ENCODE assay signal across 16 cellular contexts in the genomic region with DNA sequence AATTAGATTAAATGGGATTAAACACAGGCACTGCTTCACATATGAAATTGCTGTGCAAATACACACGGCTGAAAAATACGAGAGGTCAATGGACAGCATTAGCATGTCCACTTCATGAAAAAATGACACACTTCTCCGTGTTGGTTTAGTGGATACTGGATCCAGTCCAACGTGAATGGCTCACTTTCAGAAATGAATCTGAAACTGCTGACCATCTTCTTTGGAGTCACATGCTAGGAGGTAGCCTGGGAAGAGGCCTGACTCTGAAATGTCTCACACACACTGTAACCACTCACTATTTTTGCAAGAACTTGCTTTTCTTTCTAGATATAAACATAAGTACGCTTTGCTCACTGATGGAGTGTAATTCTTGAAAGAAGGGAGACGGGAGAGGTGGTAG.
DNase-seq lines count a peak whose midpoint lies in the region; ATAC-seq and TF ChIP-seq lines count a peak whose summit lies in the region.
"Had no signal": no experiment of that assay in that cellular context is flagged by ENCODE, and none has a peak within 500 bp of the region (broad histone marks: within the 10 kb centered on the region; RNA-seq: fewer than 3 reads in every experiment).

No MANE protein-coding gene starts in this region.

- no peaks in the 10 kb centered on the region for H3K36me3 Mint-ChIP-seq in stimulated activated effector memory CD8-positive, alpha-beta T cell treated with anti-CD3 and anti-CD28 coated beads, Interleukin-12 subunit alpha, Interleukin-12 subunit beta, amount 100 ng/mL, for 72 hours
- H3K36me3 Mint-ChIP-seq: activated CD8-positive, alpha-beta memory T cell treated with anti-CD3 and anti-CD28 coated beads, Interleukin-2, amount 10 ng/mL, durations not matched to agents 7 days and 5 days had no signal

- no peaks in the 10 kb centered on the region for H3K27me3 ChIP-seq in adipocyte (replicated peaks; ENCODE audit: control insufficient read depth, insufficient read depth, low read length)
- H3K27me3 ChIP-seq: spleen had no signal

- H3K4me3 ChIP-seq in adipocyte (ENCODE audit: low read length) (no peak overlapping the region), foreskin fibroblast (ENCODE audit: low read depth in 1 of 2, low read length in 2 of 2) (no peak overlapping the region)
- H3K4me3 ChIP-seq: spleen had no signal

- no peak overlapping the region for H3K4me3 Mint-ChIP-seq in stimulated activated effector memory CD8-positive, alpha-beta T cell treated with anti-CD3 and anti-CD28 coated beads, Interleukin-12 subunit alpha, Interleukin-12 subunit beta, amount 100 ng/mL, for 72 hours
- H3K4me3 Mint-ChIP-seq: activated CD8-positive, alpha-beta memory T cell treated with anti-CD3 and anti-CD28 coated beads, Interleukin-2, amount 10 ng/mL, durations not matched to agents 7 days and 5 days; central memory CD8-positive, alpha-beta T cell; memory B cell had no signal

- DNase-seq in NCI-H146 (lab: John Stamatoyannopoulos, UW) (peak; percentile 32), NCI-H146 treated with DMSO at 0.1 percent for 48 hours (lab: John Stamatoyannopoulos, UW; ENCODE audit: unreplicated experiment) (no peak), adipocyte (ENCODE audit: low read depth) (peak; percentile 42), foreskin fibroblast (peak; percentile 33 to 71), globus pallidus (ENCODE audit: low spot score) (no peak), SHP77 (lab: John Stamatoyannopoulos, UW) (no peak)
- no peak for DNase-seq in stimulated activated effector memory CD8-positive, alpha-beta T cell treated with anti-CD3 and anti-CD28 coated beads, Interleukin-12 subunit alpha, Interleukin-12 subunit beta, amount 100 ng/mL, for 72 hours (ENCODE audit: low spot score in 2 of 2)
- DNase-seq in stimulated activated CD4-positive, alpha-beta T cell treated with anti-CD3 and anti-CD28 coated beads, Interleukin-15, amount 100 ng/mL, for 24 hours, result no peak
- DNase-seq: activated CD4-positive, CD25-positive, alpha-beta regulatory T cell; activated CD8-positive, alpha-beta memory T cell treated with anti-CD3 and anti-CD28 coated beads, Interleukin-2, amount 10 ng/mL, durations not matched to agents 7 days and 5 days; activated naive CD4-positive, alpha-beta T cell treated with Interleukin-2 at 50 U/mL for 16 hours; NCI-H2107; spleen; SW 1271 had no signal

- H3K27ac Mint-ChIP-seq in stimulated activated effector memory CD8-positive, alpha-beta T cell treated with anti-CD3 and anti-CD28 coated beads, Interleukin-12 subunit alpha, Interleukin-12 subunit beta, amount 100 ng/mL, for 72 hours, result peak overlapping the region; percentile 26
- H3K27ac Mint-ChIP-seq: activated CD8-positive, alpha-beta memory T cell treated with anti-CD3 and anti-CD28 coated beads, Interleukin-2, amount 10 ng/mL, durations not matched to agents 7 days and 5 days; memory B cell had no signal

- no peak for TF ChIP-seq CTCF in foreskin fibroblast (IDR thresholded peaks at IDR 0.05; ENCODE audit: low read depth, low read length)

- peaks cover 6% of the 10 kb centered on the region for H3K4me1 ChIP-seq in adipocyte (ENCODE audit: control insufficient read depth, insufficient read depth, low read length)
- H3K4me1 ChIP-seq: spleen had no signal

- no peaks in the 10 kb centered on the region for H3K9me3 ChIP-seq in adipocyte (ENCODE audit: control insufficient read depth, low read length)
- H3K9me3 ChIP-seq: spleen had no signal

- no peaks in the 10 kb centered on the region for H3K9me3 Mint-ChIP-seq in stimulated activated effector memory CD8-positive, alpha-beta T cell treated with anti-CD3 and anti-CD28 coated beads, Interleukin-12 subunit alpha, Interleukin-12 subunit beta, amount 100 ng/mL, for 72 hours
- H3K9me3 Mint-ChIP-seq: central memory CD8-positive, alpha-beta T cell; memory B cell had no signal

- H3K36me3 ChIP-seq in adipocyte (ENCODE audit: control insufficient read depth, insufficient read depth, low read length, severe bottlenecking), result no peaks in the 10 kb centered on the region

- ATAC-seq in stimulated activated effector memory CD8-positive, alpha-beta T cell treated with anti-CD3 and anti-CD28 coated beads, Interleukin-12 subunit alpha, Interleukin-12 subunit beta, amount 100 ng/mL, for 72 hours, result no peak
- ATAC-seq: activated CD8-positive, alpha-beta memory T cell treated with anti-CD3 and anti-CD28 coated beads, Interleukin-2, amount 10 ng/mL, durations not matched to agents 7 days and 5 days had no signal

- no peaks in the 10 kb centered on the region for H3K4me1 Mint-ChIP-seq in stimulated activated effector memory CD8-positive, alpha-beta T cell treated with anti-CD3 and anti-CD28 coated beads, Interleukin-12 subunit alpha, Interleukin-12 subunit beta, amount 100 ng/mL, for 72 hours
- H3K4me1 Mint-ChIP-seq: memory B cell had no signal

- H3K9ac ChIP-seq in adipocyte (ENCODE audit: low read length), result no peak overlapping the region

Comparison
In these comparisons a context has a peak if more than half of its experiments do, and no peak if none do; other contexts are left out.
1. DNase-seq: peak in NCI-H146 (single experiment), adipocyte (single experiment) and foreskin fibroblast (2 of 2); none in NCI-H146 treated with DMSO at 0.1 percent for 48 hours (single experiment), stimulated activated effector memory CD8-positive, alpha-beta T cell treated with anti-CD3 and anti-CD28 coated beads, Interleukin-12 subunit alpha, Interleukin-12 subunit beta, amount 100 ng/mL, for 72 hours (0 of 2), globus pallidus (single experiment), SHP77 (0 of 2) and stimulated activated CD4-positive, alpha-beta T cell treated with anti-CD3 and anti-CD28 coated beads, Interleukin-15, amount 100 ng/mL, for 24 hours (single experiment).